ENCODE assay signal across 15 cellular contexts in genomic region chr3:101509811-101510210, GRCh38. TPM values are rescaled to one million over a fixed set of nuclear protein-coding genes. Genes with fewer than 3 reads are reported as not detected.
DNase-seq lines count a peak whose midpoint lies in the region; ATAC-seq and TF ChIP-seq lines count a peak whose summit lies in the region.
"Had no signal": no experiment of that assay in that cellular context is flagged by ENCODE, and none has a peak within 500 bp of the region (broad histone marks: within the 10 kb centered on the region; RNA-seq: fewer than 3 reads in every experiment).

No MANE protein-coding gene starts in this region.

- H3K27me3 Mint-ChIP-seq in activated naive CD8-positive, alpha-beta T cell, result no peaks in the 10 kb centered on the region
- peaks cover 5% of the 10 kb centered on the region for H3K27me3 Mint-ChIP-seq in activated naive CD8-positive, alpha-beta T cell treated with anti-CD3 and anti-CD28 coated beads, Interleukin-2, amount 50 U/mL, for 24 hours

- peaks cover 66% of the 10 kb centered on the region for H3K4me1 Mint-ChIP-seq in activated naive CD8-positive, alpha-beta T cell (ENCODE audit: low read depth)
- peaks cover 57% of the 10 kb centered on the region for H3K4me1 Mint-ChIP-seq in activated naive CD8-positive, alpha-beta T cell treated with anti-CD3 and anti-CD28 coated beads, Interleukin-2, amount 50 U/mL, for 24 hours

- H3K27ac ChIP-seq in smooth muscle cell (ENCODE audit: low read depth), result peak overlapping the region; percentile 83
- H3K27ac ChIP-seq: parathyroid adenoma had no signal

- H3K36me3 Mint-ChIP-seq in activated naive CD8-positive, alpha-beta T cell, result peaks cover 5% of the 10 kb centered on the region
- peaks cover 8% of the 10 kb centered on the region for H3K36me3 Mint-ChIP-seq in activated naive CD8-positive, alpha-beta T cell treated with anti-CD3 and anti-CD28 coated beads, Interleukin-2, amount 50 U/mL, for 24 hours (ENCODE audit: low read depth)

- H3K4me2 ChIP-seq in smooth muscle cell, result peak overlapping the region; percentile 73
- H3K4me2 ChIP-seq: SK-N-SH had no signal

- no peak for DNase-seq in activated naive CD8-positive, alpha-beta T cell treated with anti-CD3 and anti-CD28 coated beads, Interleukin-2, amount 50 U/mL, for 24 hours
- peak; percentile 82 for DNase-seq in adipocyte (ENCODE audit: low read depth)
- peak; percentile 38 for DNase-seq in fibroblast of the aortic adventitia (ENCODE audit: low read depth)
- DNase-seq in smooth muscle cell (lab: John Stamatoyannopoulos, UW; ENCODE audit: unreplicated experiment), result no peak
- DNase-seq in medulla oblongata (ENCODE audit: extremely low spot score), result no peak
- no peak for DNase-seq in left ventricle myocardium superior
- no peak for DNase-seq in activated naive CD4-positive, alpha-beta T cell treated with anti-CD3 and anti-CD28 coated beads, Interleukin-2, amount 50 U/mL, for 16 hours
- DNase-seq: activated CD8-positive, alpha-beta memory T cell treated with anti-CD3 and anti-CD28 coated beads for 24 hours; MV-4-11; NCI-H2171 treated with DMSO at 0.1 percent for 48 hours; NK-92 treated with Interleukin-12 subunit alpha and Interleukin-12 subunit beta, amount 100 ng/mL, for 24 hours; SK-N-SH; stimulated activated CD4-positive, alpha-beta T cell treated with anti-CD3 and anti-CD28 coated beads, Interleukin-12 subunit alpha, Interleukin-12 subunit beta, amount 100 ng/mL, for 4 hours had no signal

- H3F3A ChIP-seq in smooth muscle cell (ENCODE audit: low read depth), result peaks cover 4% of the 10 kb centered on the region

- H3K4me1 ChIP-seq in adipocyte (ENCODE audit: control insufficient read depth, insufficient read depth, low read length), result peaks cover 11% of the 10 kb centered on the region
- H3K4me1 ChIP-seq in smooth muscle cell (ENCODE audit: low read depth), result peaks cover 5% of the 10 kb centered on the region
- H3K4me1 ChIP-seq: parathyroid adenoma had no signal

- 23% methylated on average over 3 of the region's 3 CpGs for WGBS in smooth muscle cell (ENCODE audit: low lambda C conversion rate)

- no peak overlapping the region for H3K4me3 ChIP-seq in adipocyte (ENCODE audit: low read length)
- no peak overlapping the region for H3K4me3 ChIP-seq in fibroblast of the aortic adventitia (ENCODE audit: low read depth, low read length)
- H3K4me3 ChIP-seq in smooth muscle cell, result no peak overlapping the region

- H3K27me3 ChIP-seq in adipocyte (replicated peaks; ENCODE audit: control insufficient read depth, insufficient read depth, low read length) (no peaks in the 10 kb centered on the region), smooth muscle cell (ENCODE audit: low read depth) (no peaks in the 10 kb centered on the region)

- ATAC-seq in activated naive CD8-positive, alpha-beta T cell treated with anti-CD3 and anti-CD28 coated beads, Interleukin-2, amount 50 U/mL, for 24 hours, result no peak
- no peak for ATAC-seq in left ventricle myocardium superior

- H3K79me2 ChIP-seq in smooth muscle cell (ENCODE audit: low read depth), result peaks cover 57% of the 10 kb centered on the region

- H3K27ac Mint-ChIP-seq in activated naive CD8-positive, alpha-beta T cell, result peak overlapping the region; percentile 2
- no peak overlapping the region for H3K27ac Mint-ChIP-seq in activated naive CD8-positive, alpha-beta T cell treated with anti-CD3 and anti-CD28 coated beads, Interleukin-2, amount 50 U/mL, for 24 hours

- H3K9ac ChIP-seq in adipocyte (ENCODE audit: low read length) (no peak overlapping the region), smooth muscle cell (ENCODE audit: low read depth) (peak overlapping the region; percentile 29)
- H3K9ac ChIP-seq: parathyroid adenoma, SK-N-SH had no signal

- intact Hi-C loops in left ventricle myocardium superior (cut with micrococcal nuclease), result no loop called here

- H3K9me3 ChIP-seq in adipocyte (ENCODE audit: control insufficient read depth, low read length), result no peaks in the 10 kb centered on the region
- H3K9me3 ChIP-seq in smooth muscle cell (replicated peaks; ENCODE audit: low read depth), result no peaks in the 10 kb centered on the region
- H3K9me3 ChIP-seq: SK-N-SH had no signal

- H3K4me3 Mint-ChIP-seq in activated naive CD8-positive, alpha-beta T cell, result no peak overlapping the region
- no peak overlapping the region for H3K4me3 Mint-ChIP-seq in activated naive CD8-positive, alpha-beta T cell treated with anti-CD3 and anti-CD28 coated beads, Interleukin-2, amount 50 U/mL, for 24 hours

- H4K20me1 ChIP-seq in smooth muscle cell (ENCODE audit: low read depth), result peaks cover under 1% of the 10 kb centered on the region

- no peaks in the 10 kb centered on the region for H3K9me3 Mint-ChIP-seq in activated naive CD8-positive, alpha-beta T cell (ENCODE audit: low read depth)
- H3K9me3 Mint-ChIP-seq in activated naive CD8-positive, alpha-beta T cell treated with anti-CD3 and anti-CD28 coated beads, Interleukin-2, amount 50 U/mL, for 24 hours, result no peaks in the 10 kb centered on the region

- no peaks in the 10 kb centered on the region for H3K36me3 ChIP-seq in adipocyte (ENCODE audit: control insufficient read depth, insufficient read depth, low read length, severe bottlenecking)
- no peaks in the 10 kb centered on the region for H3K36me3 ChIP-seq in smooth muscle cell (ENCODE audit: low read depth)

- H2AFZ ChIP-seq in smooth muscle cell (ENCODE audit: low read depth), result no peak overlapping the region
- H2AFZ ChIP-seq: parathyroid adenoma had no signal

- TF ChIP-seq CTCF in fibroblast of the aortic adventitia (IDR thresholded peaks at IDR 0.05; ENCODE audit: insufficient read depth, low read length), result no peak
- no peak for TF ChIP-seq CTCF in smooth muscle cell (IDR thresholded peaks at IDR 0.05; ENCODE audit: borderline replicate concordance, insufficient read depth, poor library complexity, severe bottlenecking)

RNA-seq across cellular contexts. Expression of gene SENP7, which starts 3.2 kb away (rescaled TPM):
- 19.5 and 24.0 TPM in 2 replicates for total RNA-seq in fibroblast of the aortic adventitia (ENCODE audit: low replicate concordance)
- 37.1 and 46.4 TPM in 2 replicates for total RNA-seq in smooth muscle cell
- 6.6 and 8.7 TPM in 2 replicates for polyA plus RNA-seq in smooth muscle cell
- 12.2 TPM for total RNA-seq in left ventricle myocardium superior

RNA-seq across cellular contexts. Expression of gene TRMT10C, which starts 51.9 kb away (rescaled TPM):
- total RNA-seq in fibroblast of the aortic adventitia (ENCODE audit: low replicate concordance), result 26.2 and 32.5 TPM in 2 replicates
- 34.5 and 35.3 TPM in 2 replicates for total RNA-seq in smooth muscle cell
- 25.8 and 28.2 TPM in 2 replicates for polyA plus RNA-seq in smooth muscle cell
- 30.6 TPM for total RNA-seq in left ventricle myocardium superior

Comparison
In these comparisons a context has a peak if more than half of its experiments do, and no peak if none do; other contexts are left out.
1. DNase-seq: peak in adipocyte (single experiment) and fibroblast of the aortic adventitia (single experiment); none in activated naive CD8-positive, alpha-beta T cell treated with anti-CD3 and anti-CD28 coated beads, Interleukin-2, amount 50 U/mL, for 24 hours (single experiment), smooth muscle cell (single experiment), medulla oblongata (single experiment), left ventricle myocardium superior (single experiment) and activated naive CD4-positive, alpha-beta T cell treated with anti-CD3 and anti-CD28 coated beads, Interleukin-2, amount 50 U/mL, for 16 hours (single experiment).